ENCODE assay signal across 28 cellular contexts in genomic region chr1:248697907-248698306, GRCh38. TPM values are rescaled to one million over a fixed set of nuclear protein-coding genes. Genes with fewer than 3 reads are reported as not detected.
"Had no signal": no experiment of that assay in that cellular context is flagged by ENCODE, and none has a peak within 500 bp of the region (broad histone marks: within the 10 kb centered on the region; RNA-seq: fewer than 3 reads in every experiment).

No MANE protein-coding gene starts in this region.

- FAIRE-seq: islet of Langerhans had no signal

- H3K36me3 ChIP-seq: esophagus muscularis mucosa, gastrocnemius medialis, heart right ventricle, sigmoid colon, stomach, thoracic aorta had no signal

- H3K4me1 ChIP-seq: gastrocnemius medialis, heart right ventricle, stomach had no signal

- H3K4me3 ChIP-seq: esophagus muscularis mucosa, gastrocnemius medialis, heart right ventricle, sigmoid colon, skin epidermis, stomach, thoracic aorta had no signal

- ATAC-seq: effector memory CD8-positive, alpha-beta T cell; gastrocnemius medialis; heart right ventricle; left lobe of liver; naive thymus-derived CD8-positive, alpha-beta T cell had no signal

- H3K27ac ChIP-seq: epithelial cell of prostate, esophagus muscularis mucosa, gastrocnemius medialis, heart right ventricle, sigmoid colon, skin epidermis, stomach, thoracic aorta had no signal

- H3K27me3 ChIP-seq: esophagus muscularis mucosa, gastrocnemius medialis, sigmoid colon, stomach had no signal

- DNase-seq: effector memory CD8-positive, alpha-beta T cell; gastrocnemius medialis; heart right ventricle; hypothalamus; kidney glomerular epithelial cell; mammary epithelial cell; naive thymus-derived CD8-positive, alpha-beta T cell; posterior cingulate gyrus; sigmoid colon; stimulated activated CD4-positive, alpha-beta T cell treated with anti-CD3 and anti-CD28 coated beads, Interleukin-12 subunit alpha, Interleukin-12 subunit beta, amount 100 ng/mL, for 4 hours; stimulated activated naive CD4-positive, alpha-beta T cell; stomach; substantia nigra; trophoblast cell had no signal

- H3K9me3 ChIP-seq: esophagus muscularis mucosa, gastrocnemius medialis, heart right ventricle, sigmoid colon, stomach, thoracic aorta had no signal

RNA-seq across cellular contexts. Expression of gene OR14I1, which starts 4.7 kb away (rescaled TPM):
- total RNA-seq: esophagus muscularis mucosa; fibroblast of villous mesenchyme; gastrocnemius medialis; heart right ventricle; left lobe of liver; lower leg skin; mammary epithelial cell; mesenteric fat pad; mononuclear cell; naive thymus-derived CD8-positive, alpha-beta T cell; osteocyte; pulmonary artery endothelial cell; sigmoid colon; stomach; thoracic aorta; urinary bladder had no signal
- polyA plus RNA-seq: heart right ventricle; mammary epithelial cell; naive thymus-derived CD8-positive, alpha-beta T cell; neural cell; sigmoid colon; stomach; urinary bladder had no signal

RNA-seq across cellular contexts. Expression of gene OR2T27, which starts 42.6 kb away (rescaled TPM):
- total RNA-seq: esophagus muscularis mucosa; fibroblast of villous mesenchyme; gastrocnemius medialis; heart right ventricle; left lobe of liver; lower leg skin; mammary epithelial cell; mesenteric fat pad; mononuclear cell; naive thymus-derived CD8-positive, alpha-beta T cell; osteocyte; pulmonary artery endothelial cell; sigmoid colon; stomach; thoracic aorta; urinary bladder had no signal
- polyA plus RNA-seq: heart right ventricle; mammary epithelial cell; naive thymus-derived CD8-positive, alpha-beta T cell; neural cell; sigmoid colon; stomach; urinary bladder had no signal

RNA-seq across cellular contexts. Expression of gene OR2T35, which starts 52.8 kb away (rescaled TPM):
- total RNA-seq: esophagus muscularis mucosa; fibroblast of villous mesenchyme; gastrocnemius medialis; heart right ventricle; left lobe of liver; mammary epithelial cell; mesenteric fat pad; naive thymus-derived CD8-positive, alpha-beta T cell; osteocyte; pulmonary artery endothelial cell; sigmoid colon; stomach; thoracic aorta; urinary bladder had no signal
- polyA plus RNA-seq: heart right ventricle; mammary epithelial cell; naive thymus-derived CD8-positive, alpha-beta T cell; neural cell; sigmoid colon; stomach; urinary bladder had no signal

RNA-seq across cellular contexts. Expression of gene LYPD8, which starts 57.7 kb away (rescaled TPM):
- total RNA-seq: fibroblast of villous mesenchyme; heart right ventricle; left lobe of liver; lower leg skin; mesenteric fat pad; mononuclear cell; naive thymus-derived CD8-positive, alpha-beta T cell; osteocyte; pulmonary artery endothelial cell; thoracic aorta; urinary bladder had no signal
- polyA plus RNA-seq: heart right ventricle; mammary epithelial cell; naive thymus-derived CD8-positive, alpha-beta T cell; neural cell; urinary bladder had no signal
